ENCODE assay signal across 2 cellular contexts in genomic region chr1:6396998-6397397, GRCh38.
A peak's percentile ranks its signal among the peaks of the same experiment; 100 is the strongest.
TF ChIP-seq lines count a peak whose summit lies in the region.

No MANE protein-coding gene starts in this region.

TF ChIP-seq in HEK293, 187 proteins besides CTCF, POLR2A, EP300 and RAD21:
- TF ChIP-seq ZNF692 (tag by site-specific recombination; IDR thresholded peaks at IDR 0.05) (no peak), ZSCAN18 (tag by site-specific recombination; IDR thresholded peaks at IDR 0.05) (no peak), ZNF624 (tag by site-specific recombination; IDR thresholded peaks at IDR 0.05) (no peak), HOXC10 (CRISPR knock-in tag; IDR thresholded peaks at IDR 0.05) (no peak)

TF ChIP-seq in GM12878, 131 proteins besides CTCF, POLR2A, EP300 and RAD21:
- no peak for TF ChIP-seq HSF1 (IDR thresholded peaks at IDR 0.05; ENCODE audit: low read depth, low read length)
- peak; percentile 15; the same call in 1 of the 2 replicates for TF ChIP-seq SMC3 (IDR thresholded peaks at IDR 0.05; ENCODE audit: borderline replicate concordance, low read length)
- TF ChIP-seq CREB1 (IDR thresholded peaks at IDR 0.05; ENCODE audit: low read depth) = no peak
- no peak for TF ChIP-seq SMARCA5 (IDR thresholded peaks at IDR 0.05)
- no peak for TF ChIP-seq E4F1 (IDR thresholded peaks at IDR 0.05; ENCODE audit: borderline replicate concordance, partially characterized antibody)
- no peak for TF ChIP-seq TCF3 (IDR thresholded peaks at IDR 0.05; ENCODE audit: borderline replicate concordance, insufficient read depth, low read depth, low read length)
- TF ChIP-seq RBBP5 (conservative IDR thresholded peaks at IDR 0.05) = no peak
- TF ChIP-seq ZNF384 (IDR thresholded peaks at IDR 0.05; ENCODE audit: borderline replicate concordance, low read depth, low read length) = 0 out of 2 replicates have a peak, but pooled peaks have one; percentile 18
- TF ChIP-seq CHD4 (IDR thresholded peaks at IDR 0.05) = no peak
- no peak for TF ChIP-seq E2F8 (IDR thresholded peaks at IDR 0.05; ENCODE audit: low read depth, partially characterized antibody)
- TF ChIP-seq RELB (IDR thresholded peaks at IDR 0.05; ENCODE audit: low read depth) = no peak
- TF ChIP-seq ZBTB4 (CRISPR knock-in tag; IDR thresholded peaks at IDR 0.05) = no peak
